Comparison of ENCODE assay signal across 9 cellular contexts in genomic region chr15:31473384-31474058, GRCh38.
DNase-seq lines count a peak whose midpoint lies in the region; ATAC-seq, FAIRE-seq and TF ChIP-seq lines count a peak whose summit lies in the region.
"Had no signal": no experiment of that assay in that cellular context is flagged by ENCODE, and none has a peak within 500 bp of the region (broad histone marks: within the 10 kb centered on the region; RNA-seq: fewer than 3 reads in every experiment).

No MANE protein-coding gene starts in this region.

- no peak for FAIRE-seq in astrocyte (lab: Jason Lieb, UNC)

- no peaks in the 10 kb centered on the region for H3K36me3 Mint-ChIP-seq in astrocyte (ENCODE audit: low read depth, unreplicated experiment)

- H4K20me1 ChIP-seq in astrocyte (ENCODE audit: insufficient read depth, low read length): no peaks in the 10 kb centered on the region

- no peaks in the 10 kb centered on the region for H3K9me3 ChIP-seq in astrocyte (ENCODE audit: insufficient read depth, low read depth, low read length)

- H2AFZ ChIP-seq in astrocyte (ENCODE audit: low read depth, low read length): no peak overlapping the region

- H3K27ac ChIP-seq in astrocyte (ENCODE audit: low read depth, low read length) (no peak overlapping the region), rectal smooth muscle tissue (ENCODE audit: low read depth, low read length) (no peak overlapping the region)

- DNase-seq in astrocyte (ENCODE audit: low read depth): no peak
- DNase-seq in pons (ENCODE audit: low spot score): no peak
- no peak for DNase-seq in UCSD-AML1 (lab: John Stamatoyannopoulos, UW; ENCODE audit: unreplicated experiment)
- DNase-seq: NCI-H1436 treated with DMSO at 0.1 percent for 48 hours had no signal

- H3K79me2 ChIP-seq in astrocyte (ENCODE audit: insufficient read depth, low read length): no peaks in the 10 kb centered on the region

- peaks cover 27% of the 10 kb centered on the region for H3K4me1 Mint-ChIP-seq in astrocyte (ENCODE audit: low read depth, unreplicated experiment)

- no peaks in the 10 kb centered on the region for H3K36me3 ChIP-seq in astrocyte (ENCODE audit: insufficient read depth, low read length)
- no peaks in the 10 kb centered on the region for H3K36me3 ChIP-seq in rectal smooth muscle tissue (ENCODE audit: control insufficient read depth, insufficient read depth, low read length)

- H3K9ac ChIP-seq in astrocyte (ENCODE audit: low read length) (peak overlapping the region; percentile 4), rectal smooth muscle tissue (ENCODE audit: low read length) (no peak overlapping the region)

- H3K27me3 ChIP-seq in astrocyte (ENCODE audit: insufficient read depth, low read length) (no peaks in the 10 kb centered on the region), rectal smooth muscle tissue (ENCODE audit: control insufficient read depth, insufficient read depth, low read length) (no peaks in the 10 kb centered on the region)

- peak; percentile 12 for ATAC-seq in GM18505 (IDR thresholded peaks at IDR 0.05; ENCODE audit: unreplicated experiment)
- ATAC-seq in HG02884 (IDR thresholded peaks at IDR 0.05; ENCODE audit: unreplicated experiment): peak; percentile 17
- ATAC-seq in HG03342 (IDR thresholded peaks at IDR 0.05; ENCODE audit: unreplicated experiment): no peak
- no peak for ATAC-seq in esophagus mucosa

- H3K4me1 ChIP-seq in astrocyte (ENCODE audit: insufficient read depth, low read length) (peaks cover 25% of the 10 kb centered on the region), rectal smooth muscle tissue (ENCODE audit: control insufficient read depth, insufficient read depth, low read length) (no peaks in the 10 kb centered on the region)

- TF ChIP-seq CTCF in astrocyte (IDR thresholded peaks at IDR 0.05; ENCODE audit: insufficient read depth, low read depth, low read length): no peak

- peak overlapping the region; percentile 62 for H3K4me2 ChIP-seq in astrocyte (ENCODE audit: low read length)

- peaks cover 7% of the 10 kb centered on the region for H3K27me3 Mint-ChIP-seq in astrocyte (ENCODE audit: low read depth, unreplicated experiment)

- TF ChIP-seq POLR2A in GM18505 (IDR thresholded peaks at IDR 0.05; ENCODE audit: borderline replicate concordance, extremely low read depth, insufficient read depth, insufficient read length): no peak

- no peaks in the 10 kb centered on the region for H3K9me3 Mint-ChIP-seq in astrocyte (ENCODE audit: unreplicated experiment)

- H3K4me3 Mint-ChIP-seq in astrocyte (ENCODE audit: unreplicated experiment): no peak overlapping the region

- H3K4me3 ChIP-seq in astrocyte (ENCODE audit: insufficient read depth, low read depth, low read length) (no peak overlapping the region), rectal smooth muscle tissue (ENCODE audit: low read length) (peak overlapping the region; percentile 2)

- H3K27ac Mint-ChIP-seq in astrocyte (ENCODE audit: unreplicated experiment): peak overlapping the region; percentile 95

Comparison
In these comparisons a context has a peak if more than half of its experiments do, and no peak if none do; other contexts are left out.
1. ATAC-seq: peak in GM18505 (single experiment) and HG02884 (single experiment); none in HG03342 (single experiment) and esophagus mucosa (single experiment).